Comparison of ENCODE assay signal across 1 cellular context in genomic region chr21:44515359-44516165, GRCh38.
TF ChIP-seq lines count a peak whose summit lies in the region.

No MANE protein-coding gene starts in this region.

TF ChIP-seq in GM23338, 12 proteins besides CTCF, POLR2A, EP300 and RAD21 (continued from another document):
- no peak for TF ChIP-seq ETS1 (IDR thresholded peaks at IDR 0.05)
- TF ChIP-seq REST (IDR thresholded peaks at IDR 0.05; ENCODE audit: unreplicated experiment), result no peak
- TF ChIP-seq ZNF331 (CRISPR knock-in tag; IDR thresholded peaks at IDR 0.05; ENCODE audit: low read depth), result no peak
- TF ChIP-seq, protein P1, sequence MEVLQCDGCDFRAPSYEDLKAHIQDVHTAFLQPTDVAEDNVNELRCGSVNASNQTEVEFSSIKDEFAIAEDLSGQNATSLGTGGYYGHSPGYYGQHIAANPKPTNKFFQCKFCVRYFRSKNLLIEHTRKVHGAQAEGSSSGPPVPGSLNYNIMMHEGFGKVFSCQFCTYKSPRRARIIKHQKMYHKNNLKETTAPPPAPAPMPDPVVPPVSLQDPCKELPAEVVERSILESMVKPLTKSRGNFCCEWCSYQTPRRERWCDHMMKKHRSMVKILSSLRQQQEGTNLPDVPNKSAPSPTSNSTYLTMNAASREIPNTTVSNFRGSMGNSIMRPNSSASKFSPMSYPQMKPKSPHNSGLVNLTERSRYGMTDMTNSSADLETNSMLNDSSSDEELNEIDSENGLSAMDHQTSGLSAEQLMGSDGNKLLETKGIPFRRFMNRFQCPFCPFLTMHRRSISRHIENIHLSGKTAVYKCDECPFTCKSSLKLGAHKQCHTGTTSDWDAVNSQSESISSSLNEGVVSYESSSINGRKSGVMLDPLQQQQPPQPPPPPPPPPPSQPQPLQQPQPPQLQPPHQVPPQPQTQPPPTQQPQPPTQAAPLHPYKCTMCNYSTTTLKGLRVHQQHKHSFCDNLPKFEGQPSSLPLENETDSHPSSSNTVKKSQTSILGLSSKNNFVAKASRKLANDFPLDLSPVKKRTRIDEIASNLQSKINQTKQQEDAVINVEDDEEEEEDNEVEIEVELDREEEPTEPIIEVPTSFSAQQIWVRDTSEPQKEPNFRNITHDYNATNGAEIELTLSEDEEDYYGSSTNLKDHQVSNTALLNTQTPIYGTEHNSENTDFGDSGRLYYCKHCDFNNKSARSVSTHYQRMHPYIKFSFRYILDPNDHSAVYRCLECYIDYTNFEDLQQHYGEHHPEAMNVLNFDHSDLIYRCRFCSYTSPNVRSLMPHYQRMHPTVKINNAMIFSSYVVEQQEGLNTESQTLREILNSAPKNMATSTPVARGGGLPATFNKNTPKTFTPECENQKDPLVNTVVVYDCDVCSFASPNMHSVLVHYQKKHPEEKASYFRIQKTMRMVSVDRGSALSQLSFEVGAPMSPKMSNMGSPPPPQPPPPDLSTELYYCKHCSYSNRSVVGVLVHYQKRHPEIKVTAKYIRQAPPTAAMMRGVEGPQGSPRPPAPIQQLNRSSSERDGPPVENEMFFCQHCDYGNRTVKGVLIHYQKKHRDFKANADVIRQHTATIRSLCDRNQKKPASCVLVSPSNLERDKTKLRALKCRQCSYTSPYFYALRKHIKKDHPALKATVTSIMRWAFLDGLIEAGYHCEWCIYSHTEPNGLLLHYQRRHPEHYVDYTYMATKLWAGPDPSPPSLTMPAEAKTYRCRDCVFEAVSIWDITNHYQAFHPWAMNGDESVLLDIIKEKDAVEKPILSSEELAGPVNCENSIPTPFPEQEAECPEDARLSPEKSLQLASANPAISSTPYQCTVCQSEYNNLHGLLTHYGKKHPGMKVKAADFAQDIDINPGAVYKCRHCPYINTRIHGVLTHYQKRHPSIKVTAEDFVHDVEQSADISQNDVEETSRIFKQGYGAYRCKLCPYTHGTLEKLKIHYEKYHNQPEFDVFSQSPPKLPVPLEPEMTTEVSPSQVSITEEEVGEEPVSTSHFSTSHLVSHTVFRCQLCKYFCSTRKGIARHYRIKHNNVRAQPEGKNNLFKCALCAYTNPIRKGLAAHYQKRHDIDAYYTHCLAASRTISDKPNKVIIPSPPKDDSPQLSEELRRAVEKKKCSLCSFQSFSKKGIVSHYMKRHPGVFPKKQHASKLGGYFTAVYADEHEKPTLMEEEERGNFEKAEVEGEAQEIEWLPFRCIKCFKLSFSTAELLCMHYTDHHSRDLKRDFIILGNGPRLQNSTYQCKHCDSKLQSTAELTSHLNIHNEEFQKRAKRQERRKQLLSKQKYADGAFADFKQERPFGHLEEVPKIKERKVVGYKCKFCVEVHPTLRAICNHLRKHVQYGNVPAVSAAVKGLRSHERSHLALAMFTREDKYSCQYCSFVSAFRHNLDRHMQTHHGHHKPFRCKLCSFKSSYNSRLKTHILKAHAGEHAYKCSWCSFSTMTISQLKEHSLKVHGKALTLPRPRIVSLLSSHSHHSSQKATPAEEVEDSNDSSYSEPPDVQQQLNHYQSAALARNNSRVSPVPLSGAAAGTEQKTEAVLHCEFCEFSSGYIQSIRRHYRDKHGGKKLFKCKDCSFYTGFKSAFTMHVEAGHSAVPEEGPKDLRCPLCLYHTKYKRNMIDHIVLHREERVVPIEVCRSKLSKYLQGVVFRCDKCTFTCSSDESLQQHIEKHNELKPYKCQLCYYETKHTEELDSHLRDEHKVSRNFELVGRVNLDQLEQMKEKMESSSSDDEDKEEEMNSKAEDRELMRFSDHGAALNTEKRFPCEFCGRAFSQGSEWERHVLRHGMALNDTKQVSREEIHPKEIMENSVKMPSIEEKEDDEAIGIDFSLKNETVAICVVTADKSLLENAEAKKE (CRISPR knock-in tag; IDR thresholded peaks at IDR 0.05), result no peak
- no peak; the same call in 1 of the 2 replicates for TF ChIP-seq POLR2AphosphoS5 (IDR thresholded peaks at IDR 0.05; ENCODE audit: low read depth)
- no peak for TF ChIP-seq ZNF114 (CRISPR knock-in tag; IDR thresholded peaks at IDR 0.05)
- TF ChIP-seq EZH2phosphoT487 (IDR thresholded peaks at IDR 0.05; ENCODE audit: unreplicated experiment), result no peak
- no peak for TF ChIP-seq NANOG (IDR thresholded peaks at IDR 0.05; ENCODE audit: borderline replicate concordance)
- TF ChIP-seq EZH2 (IDR thresholded peaks at IDR 0.05; ENCODE audit: low read depth, unreplicated experiment), result no peak
- no peak for TF ChIP-seq JUNB (IDR thresholded peaks at IDR 0.05; ENCODE audit: unreplicated experiment)
TF ChIP-seq in GM23338: peak in this region for 0.
